In genomic region chr1:184877992-184878391, GRCh38 we compare ENCODE assay signal across 1 cellular context.
TF ChIP-seq lines count a peak whose summit lies in the region.

No MANE protein-coding gene starts in this region.

TF ChIP-seq in SK-N-SH treated with all-trans-retinoic acid at 6 μM for 48 hours, 23 proteins besides CTCF, POLR2A, EP300 and RAD21 (continued from another document):
- TF ChIP-seq TCF4 (CRISPR knock-in tag; IDR thresholded peaks at IDR 0.05; ENCODE audit: borderline replicate concordance): no peak
- TF ChIP-seq TOX (CRISPR knock-in tag; IDR thresholded peaks at IDR 0.05; ENCODE audit: borderline replicate concordance): no peak
- no peak for TF ChIP-seq GLIS3 (CRISPR knock-in tag; IDR thresholded peaks at IDR 0.05)
- no peak for TF ChIP-seq ZC3H10 (CRISPR knock-in tag; IDR thresholded peaks at IDR 0.05)
- no peak for TF ChIP-seq ZNF8 (CRISPR knock-in tag; IDR thresholded peaks at IDR 0.05)
- TF ChIP-seq SNAI2 (CRISPR knock-in tag; IDR thresholded peaks at IDR 0.05): no peak
- TF ChIP-seq ZNF565 (CRISPR knock-in tag; conservative IDR thresholded peaks at IDR 0.05; ENCODE audit: low read depth): no peak
- no peak for TF ChIP-seq CSDC2 (CRISPR knock-in tag; IDR thresholded peaks at IDR 0.05)
- TF ChIP-seq PATZ1 (CRISPR knock-in tag; IDR thresholded peaks at IDR 0.05; ENCODE audit: borderline replicate concordance): no peak
- no peak for TF ChIP-seq RARB (CRISPR knock-in tag; IDR thresholded peaks at IDR 0.05)
- TF ChIP-seq CSRNP3 (CRISPR knock-in tag; IDR thresholded peaks at IDR 0.05): no peak
- no peak for TF ChIP-seq ZFP3 (CRISPR knock-in tag; IDR thresholded peaks at IDR 0.05)
